Comparison of ENCODE assay signal across 20 cellular contexts in genomic region chr4:94578195-94578594, GRCh38.
A peak's percentile ranks its signal among the peaks of the same experiment; 100 is the strongest.
DNase-seq lines count a peak whose midpoint lies in the region; ATAC-seq, FAIRE-seq and TF ChIP-seq lines count a peak whose summit lies in the region.
"Had no signal": no experiment of that assay in that cellular context is flagged by ENCODE, and none has a peak within 500 bp of the region (broad histone marks: within the 10 kb centered on the region; RNA-seq: fewer than 3 reads in every experiment).

No MANE protein-coding gene starts in this region.

- no peak overlapping the region for H3K4me3 ChIP-seq in liver (ENCODE audit: low read depth in 1 of 3, low read length in 3 of 3)
- no peak overlapping the region for H3K4me3 ChIP-seq in right lobe of liver
- H3K4me3 ChIP-seq in fibroblast of the aortic adventitia (ENCODE audit: low read depth, low read length): no peak overlapping the region
- no peak overlapping the region for H3K4me3 ChIP-seq in CD4-positive, alpha-beta memory T cell (ENCODE audit: low read length in 2 of 2)
- H3K4me3 ChIP-seq: BLaER1 treated with 17β-estradiol and CSF1 and Interleukin-3, amounts not matched to agents 10 nM and 100 nM; HAP-1 had no signal

- WGBS in liver: 86% methylated on average over 2 of the region's 2 CpGs
- WGBS in right lobe of liver (ENCODE audit: insufficient coverage, low coverage, low lambda C conversion rate, missing lambda C conversion rate): 73% methylated on average over 2 of the region's 2 CpGs

- POLR2A ChIA-PET in CD4-positive, alpha-beta memory T cell (lab: Charles Lee; ENCODE audit: partially characterized antibody): no interaction called here

- H3K9ac ChIP-seq in liver (ENCODE audit: low read depth in 1 of 2, low read length in 2 of 2): no peak overlapping the region
- H3K9ac ChIP-seq: BLaER1 treated with 17β-estradiol and CSF1 and Interleukin-3, amounts not matched to agents 10 nM and 100 nM had no signal

- H3K27me3 ChIP-seq in liver (ENCODE audit: control insufficient read depth in 4 of 4, insufficient read depth in 4 of 4, low read length in 3 of 4) (no peaks in the 10 kb centered on the region), right lobe of liver (no peaks in the 10 kb centered on the region)
- H3K27me3 ChIP-seq in CD4-positive, alpha-beta memory T cell (ENCODE audit: insufficient read depth, low read length): no peaks in the 10 kb centered on the region
- H3K27me3 ChIP-seq: BLaER1 treated with 17β-estradiol and CSF1 and Interleukin-3, amounts not matched to agents 10 nM and 100 nM had no signal

- H3K27ac ChIP-seq in liver (ENCODE audit: low read depth in 1 of 2, low read length in 2 of 2) (no peak overlapping the region), right lobe of liver (no peak overlapping the region)
- H3K27ac ChIP-seq in CD4-positive, alpha-beta memory T cell (ENCODE audit: low read depth, low read length): no peak overlapping the region
- H3K27ac ChIP-seq: 22Rv1; BLaER1 treated with 17β-estradiol and CSF1 and Interleukin-3, amounts not matched to agents 10 nM and 100 nM; HL-60 had no signal

- peaks cover 6 to 11% of the 10 kb centered on the region in 2 donors for H3K36me3 Mint-ChIP-seq in CD4-positive, alpha-beta memory T cell

- peaks cover 0 to 2% (median 0%) of the 10 kb centered on the region in 4 donors for H3K4me1 Mint-ChIP-seq in CD4-positive, alpha-beta memory T cell
- H3K4me1 Mint-ChIP-seq: IgD-negative memory B cell had no signal

- H3K9me3 ChIP-seq in liver (ENCODE audit: control insufficient read depth in 4 of 4, low read length in 3 of 4) (no peaks in the 10 kb centered on the region), right lobe of liver (no peaks in the 10 kb centered on the region)
- no peaks in the 10 kb centered on the region for H3K9me3 ChIP-seq in CD4-positive, alpha-beta memory T cell (ENCODE audit: control insufficient read depth in 1 of 2, low read length in 2 of 2)
- H3K9me3 ChIP-seq: BLaER1 treated with 17β-estradiol and CSF1 and Interleukin-3, amounts not matched to agents 10 nM and 100 nM; HAP-1 had no signal

- no peak for DNase-seq in right lobe of liver
- DNase-seq in fibroblast of the aortic adventitia (ENCODE audit: low read depth): peak; percentile 27
- DNase-seq in CD4-positive, alpha-beta memory T cell: no peak
- DNase-seq in HuH-7 (ENCODE audit: low spot score): no peak
- DNase-seq in SK-N-DZ (ENCODE audit: low spot score): no peak
- DNase-seq in RCC 7860 (ENCODE audit: low spot score): no peak
- DNase-seq: ACHN; CD4-positive, alpha-beta T cell; DMS79; HFFc6 had no signal

- peaks cover 0 to 4% (median 0%) of the 10 kb centered on the region in 4 donors for H3K4me1 ChIP-seq in liver (ENCODE audit: control insufficient read depth in 4 of 4, insufficient read depth in 4 of 4, low read length in 3 of 4)
- peaks cover 0 to 8% (median 0%) of the 10 kb centered on the region in 4 donors for H3K4me1 ChIP-seq in right lobe of liver
- no peaks in the 10 kb centered on the region for H3K4me1 ChIP-seq in CD4-positive, alpha-beta memory T cell (ENCODE audit: insufficient read depth, low read length)

- ATAC-seq in right lobe of liver (no peak), SK-N-SH treated with all-trans-retinoic acid at 6 μM for 48 hours (peak; percentile 24; the same call in 2 of the 3 replicates)

- TF ChIP-seq CTCF in liver (IDR thresholded peaks at IDR 0.05; ENCODE audit: low read depth, low read length, missing input control) (no peak), right lobe of liver (IDR thresholded peaks at IDR 0.05) (no peak), fibroblast of the aortic adventitia (IDR thresholded peaks at IDR 0.05; ENCODE audit: insufficient read depth, low read length) (no peak)

- no peak for TF ChIP-seq RAD21 in liver (IDR thresholded peaks at IDR 0.05)

- H3K27ac Mint-ChIP-seq in CD4-positive, alpha-beta memory T cell: no peak overlapping the region
- H3K27ac Mint-ChIP-seq: CD4-positive, alpha-beta T cell; IgD-negative memory B cell had no signal

- H3K27me3 Mint-ChIP-seq in CD4-positive, alpha-beta memory T cell: no peaks in the 10 kb centered on the region
- H3K27me3 Mint-ChIP-seq: CD4-positive, alpha-beta T cell; IgD-negative memory B cell had no signal

- no peak overlapping the region for H3K4me3 Mint-ChIP-seq in CD4-positive, alpha-beta memory T cell
- H3K4me3 Mint-ChIP-seq: CD4-positive, alpha-beta T cell; HFFc6; IgD-negative memory B cell had no signal

- TF ChIP-seq POLR2A in right lobe of liver (IDR thresholded peaks at IDR 0.05): no peak

- H3K36me3 ChIP-seq in liver (ENCODE audit: control insufficient read depth in 4 of 4, insufficient read depth in 3 of 4, low read depth in 1 of 4, low read length in 3 of 4): peaks cover 5 to 18% (median 8%) of the 10 kb centered on the region in 4 donors
- H3K36me3 ChIP-seq in right lobe of liver: peaks cover 0 to 8% (median 3%) of the 10 kb centered on the region in 4 donors
- H3K36me3 ChIP-seq in CD4-positive, alpha-beta memory T cell (ENCODE audit: insufficient read depth, low read length): no peaks in the 10 kb centered on the region

- intact Hi-C loops in right lobe of liver (cut with DNase I): no loop called here
- intact Hi-C loops in CD4-positive, alpha-beta memory T cell (cut with micrococcal nuclease): no loop called here

- no peaks in the 10 kb centered on the region for H3K9me3 Mint-ChIP-seq in CD4-positive, alpha-beta memory T cell
- H3K9me3 Mint-ChIP-seq: CD4-positive, alpha-beta T cell; HFFc6; IgD-negative memory B cell had no signal

- FAIRE-seq in RCC 7860 (lab: Jason Lieb, UNC): no peak
- FAIRE-seq: GM12891, GM19239, H1 had no signal

- CTCF ChIA-PET in CD4-positive, alpha-beta memory T cell (lab: Charles Lee; ENCODE audit: partially characterized antibody): no interaction called here

TF ChIP-seq in liver, 16 proteins besides CTCF, POLR2A, EP300 and RAD21 (continues in another document):
- no peak for TF ChIP-seq FOXA2 (IDR thresholded peaks at IDR 0.05)
- TF ChIP-seq RXRA (IDR thresholded peaks at IDR 0.05): no peak
- TF ChIP-seq REST (IDR thresholded peaks at IDR 0.05): peak; percentile 95

TF ChIP-seq in SK-N-SH treated with all-trans-retinoic acid at 6 μM for 48 hours, 23 proteins besides CTCF, POLR2A, EP300 and RAD21:
- no peak for TF ChIP-seq PPARA (CRISPR knock-in tag; IDR thresholded peaks at IDR 0.05; ENCODE audit: borderline replicate concordance)
